In the genomic region with DNA sequence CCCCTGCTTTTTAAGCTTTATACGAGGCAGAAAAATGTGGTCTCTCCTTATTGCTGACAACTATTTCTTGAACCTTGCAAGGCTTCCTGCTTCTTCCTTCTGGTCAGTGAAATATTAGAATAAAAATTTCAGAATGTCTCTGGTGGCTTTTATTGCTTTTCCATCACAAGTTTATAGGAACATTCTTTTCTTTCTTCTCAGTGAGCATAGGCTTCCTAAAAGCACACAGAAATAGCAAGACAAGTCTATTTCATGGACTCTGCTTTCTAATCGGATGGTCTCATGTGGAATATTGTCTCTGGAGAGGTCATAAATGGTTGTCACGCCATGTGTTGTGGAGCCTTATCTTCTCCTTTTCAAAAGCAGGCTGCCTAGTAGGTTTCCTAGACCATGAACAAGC, we compare ENCODE assay signal across 27 cellular contexts.
"Had no signal": no experiment of that assay in that cellular context is flagged by ENCODE, and none has a peak within 500 bp of the region (broad histone marks: within the 10 kb centered on the region; RNA-seq: fewer than 3 reads in every experiment).

No MANE protein-coding gene starts in this region.

- H3K9me3 Mint-ChIP-seq: neural progenitor cell had no signal

- H3K27ac ChIP-seq: neural progenitor cell, ovary, parathyroid adenoma, psoas muscle, right lobe of liver, stomach, thoracic aorta, thyroid gland, upper lobe of left lung had no signal

- H3K27ac Mint-ChIP-seq: naive B cell; naive thymus-derived CD8-positive, alpha-beta T cell; natural killer cell treated with Interleukin-12 subunit alpha and Interleukin-12 subunit beta and Interleukin-15 and Interleukin-18, amount 100 ng/mL, for 72 hours; progenitor cell of endocrine pancreas; stimulated activated effector memory CD8-positive, alpha-beta T cell treated with anti-CD3 and anti-CD28 coated beads, Interleukin-12 subunit alpha, Interleukin-12 subunit beta, amount 100 ng/mL, for 72 hours; stimulated activated naive B cell treated with anti-CD40 and anti-IgM and Interleukin-4, amounts not matched to agents 10 μg/mL and 1 μg/mL and 100 μg/mL, for 72 hours; stimulated activated naive CD8-positive, alpha-beta T cell treated with anti-CD3 and anti-CD28 coated beads, Interleukin-15, Interleukin-2, amounts not matched to agents 100 ng/mL and 50 ng/mL, for 24 hours had no signal

- H3K27me3 ChIP-seq: neural progenitor cell, ovary, right lobe of liver, thyroid gland, tibial nerve, upper lobe of left lung had no signal

- H3K4me3 Mint-ChIP-seq: naive B cell; naive thymus-derived CD8-positive, alpha-beta T cell; natural killer cell treated with Interleukin-12 subunit alpha and Interleukin-12 subunit beta and Interleukin-15 and Interleukin-18, amount 100 ng/mL, for 72 hours; neural progenitor cell; stimulated activated effector memory CD8-positive, alpha-beta T cell treated with anti-CD3 and anti-CD28 coated beads, Interleukin-12 subunit alpha, Interleukin-12 subunit beta, amount 100 ng/mL, for 72 hours; stimulated activated naive B cell treated with anti-CD40 and anti-IgM and Interleukin-4, amounts not matched to agents 10 μg/mL and 1 μg/mL and 100 μg/mL, for 72 hours; stimulated activated naive CD8-positive, alpha-beta T cell treated with anti-CD3 and anti-CD28 coated beads, Interleukin-15, Interleukin-2, amounts not matched to agents 100 ng/mL and 50 ng/mL, for 24 hours had no signal

- H3K36me3 Mint-ChIP-seq: naive B cell; natural killer cell treated with Interleukin-12 subunit alpha and Interleukin-12 subunit beta and Interleukin-15 and Interleukin-18, amount 100 ng/mL, for 72 hours; neural progenitor cell; stimulated activated effector memory CD8-positive, alpha-beta T cell treated with anti-CD3 and anti-CD28 coated beads, Interleukin-12 subunit alpha, Interleukin-12 subunit beta, amount 100 ng/mL, for 72 hours had no signal

- H3K36me3 ChIP-seq: neural progenitor cell, ovary, right lobe of liver, stomach, thoracic aorta, thyroid gland, tibial nerve, upper lobe of left lung had no signal

- DNase-seq: naive B cell; naive thymus-derived CD8-positive, alpha-beta T cell; occipital lobe; ovary; posterior cingulate gyrus; psoas muscle; right cardiac atrium; right lobe of liver; stimulated activated CD4-positive, alpha-beta T cell treated with anti-CD3 and anti-CD28 coated beads, Interleukin-15, amount 100 ng/mL, for 24 hours; stimulated activated CD4-positive, alpha-beta T cell treated with anti-CD3 and anti-CD28 coated beads, Interleukin-2, amount 100 ng/mL, for 24 hours; stimulated activated CD4-positive, alpha-beta T cell treated with anti-CD3 and anti-CD28 coated beads, Interleukin-2, amount 100 ng/mL, for 48 hours; stimulated activated CD4-positive, alpha-beta T cell treated with anti-CD3 and anti-CD28 coated beads, Interleukin-4, amount 100 ng/mL, for 24 hours; stimulated activated naive B cell treated with anti-CD40 and anti-IgM and Interleukin-4, amounts not matched to agents 10 μg/mL and 1 μg/mL and 100 μg/mL, for 72 hours; stimulated activated naive CD4-positive, alpha-beta T cell treated with Interleukin-2 at 50 U/mL for 16 hours; stomach; thyroid gland; trophoblast cell; upper lobe of left lung had no signal

- H3K4me3 ChIP-seq: neural progenitor cell, ovary, psoas muscle, right lobe of liver, skin epidermis, stomach, thoracic aorta, thyroid gland, tibial nerve, upper lobe of left lung had no signal

- H3K9me3 ChIP-seq: ovary, psoas muscle, right lobe of liver, stomach, thoracic aorta, thyroid gland, upper lobe of left lung had no signal

- H3K4me1 ChIP-seq: neural progenitor cell, parathyroid adenoma, psoas muscle, thyroid gland had no signal
